1 cellular context compared by ENCODE assay signal in genomic region chr9:131078427-131079366, GRCh38.
TF ChIP-seq lines count a peak whose summit lies in the region.

No MANE protein-coding gene starts in this region.

TF ChIP-seq in HepG2, 621 proteins besides CTCF, POLR2A, EP300 and RAD21 (continued from another document and continues in another):
- no peak for TF ChIP-seq ZNF451 (CRISPR knock-in tag; IDR thresholded peaks at IDR 0.05)
- TF ChIP-seq, protein P1, sequence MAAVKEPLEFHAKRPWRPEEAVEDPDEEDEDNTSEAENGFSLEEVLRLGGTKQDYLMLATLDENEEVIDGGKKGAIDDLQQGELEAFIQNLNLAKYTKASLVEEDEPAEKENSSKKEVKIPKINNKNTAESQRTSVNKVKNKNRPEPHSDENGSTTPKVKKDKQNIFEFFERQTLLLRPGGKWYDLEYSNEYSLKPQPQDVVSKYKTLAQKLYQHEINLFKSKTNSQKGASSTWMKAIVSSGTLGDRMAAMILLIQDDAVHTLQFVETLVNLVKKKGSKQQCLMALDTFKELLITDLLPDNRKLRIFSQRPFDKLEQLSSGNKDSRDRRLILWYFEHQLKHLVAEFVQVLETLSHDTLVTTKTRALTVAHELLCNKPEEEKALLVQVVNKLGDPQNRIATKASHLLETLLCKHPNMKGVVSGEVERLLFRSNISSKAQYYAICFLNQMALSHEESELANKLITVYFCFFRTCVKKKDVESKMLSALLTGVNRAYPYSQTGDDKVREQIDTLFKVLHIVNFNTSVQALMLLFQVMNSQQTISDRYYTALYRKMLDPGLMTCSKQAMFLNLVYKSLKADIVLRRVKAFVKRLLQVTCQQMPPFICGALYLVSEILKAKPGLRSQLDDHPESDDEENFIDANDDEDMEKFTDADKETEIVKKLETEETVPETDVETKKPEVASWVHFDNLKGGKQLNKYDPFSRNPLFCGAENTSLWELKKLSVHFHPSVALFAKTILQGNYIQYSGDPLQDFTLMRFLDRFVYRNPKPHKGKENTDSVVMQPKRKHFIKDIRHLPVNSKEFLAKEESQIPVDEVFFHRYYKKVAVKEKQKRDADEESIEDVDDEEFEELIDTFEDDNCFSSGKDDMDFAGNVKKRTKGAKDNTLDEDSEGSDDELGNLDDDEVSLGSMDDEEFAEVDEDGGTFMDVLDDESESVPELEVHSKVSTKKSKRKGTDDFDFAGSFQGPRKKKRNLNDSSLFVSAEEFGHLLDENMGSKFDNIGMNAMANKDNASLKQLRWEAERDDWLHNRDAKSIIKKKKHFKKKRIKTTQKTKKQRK (IDR thresholded peaks at IDR 0.05; ENCODE audit: low read length), result no peak
- no peak for TF ChIP-seq JUN (CRISPR knock-in tag; IDR thresholded peaks at IDR 0.05)
- no peak for TF ChIP-seq GFI1 (CRISPR knock-in tag; IDR thresholded peaks at IDR 0.05; ENCODE audit: borderline replicate concordance)
- TF ChIP-seq HNRNPUL1 (IDR thresholded peaks at IDR 0.05; ENCODE audit: low read depth, low read length), result no peak
- no peak; the same call in 1 of the 2 replicates for TF ChIP-seq TBX2 (CRISPR knock-in tag; IDR thresholded peaks at IDR 0.05; ENCODE audit: borderline replicate concordance)
- TF ChIP-seq MYC (CRISPR knock-in tag; IDR thresholded peaks at IDR 0.05; ENCODE audit: borderline replicate concordance), result peak; percentile 67; the same call in 1 of the 2 replicates
- TF ChIP-seq DPF2 (CRISPR knock-in tag; IDR thresholded peaks at IDR 0.05; ENCODE audit: borderline replicate concordance, low read depth), result no peak
- TF ChIP-seq ZFP36 (IDR thresholded peaks at IDR 0.05; ENCODE audit: borderline replicate concordance, low read depth, low read length, partially characterized antibody), result no peak
- no peak for TF ChIP-seq ZNF30 (CRISPR knock-in tag; IDR thresholded peaks at IDR 0.05)
- TF ChIP-seq ZNF10 (CRISPR knock-in tag; IDR thresholded peaks at IDR 0.05; ENCODE audit: borderline replicate concordance, low read depth), result no peak
- TF ChIP-seq, protein P2, sequence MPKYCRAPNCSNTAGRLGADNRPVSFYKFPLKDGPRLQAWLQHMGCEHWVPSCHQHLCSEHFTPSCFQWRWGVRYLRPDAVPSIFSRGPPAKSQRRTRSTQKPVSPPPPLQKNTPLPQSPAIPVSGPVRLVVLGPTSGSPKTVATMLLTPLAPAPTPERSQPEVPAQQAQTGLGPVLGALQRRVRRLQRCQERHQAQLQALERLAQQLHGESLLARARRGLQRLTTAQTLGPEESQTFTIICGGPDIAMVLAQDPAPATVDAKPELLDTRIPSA (CRISPR knock-in tag; IDR thresholded peaks at IDR 0.05; ENCODE audit: borderline replicate concordance), result no peak
- no peak for TF ChIP-seq SAP130 (CRISPR knock-in tag; IDR thresholded peaks at IDR 0.05; ENCODE audit: low read depth)
- no peak for TF ChIP-seq ZNF761 (CRISPR knock-in tag; conservative IDR thresholded peaks at IDR 0.05)
- no peak for TF ChIP-seq PLRG1 (conservative IDR thresholded peaks at IDR 0.05)
- TF ChIP-seq CBFB (CRISPR knock-in tag; IDR thresholded peaks at IDR 0.05), result 0 out of 2 replicates have a peak, but pooled peaks have one; percentile 24
- no peak for TF ChIP-seq GRHL1 (CRISPR knock-in tag; conservative IDR thresholded peaks at IDR 0.05)
- TF ChIP-seq, protein P3, sequence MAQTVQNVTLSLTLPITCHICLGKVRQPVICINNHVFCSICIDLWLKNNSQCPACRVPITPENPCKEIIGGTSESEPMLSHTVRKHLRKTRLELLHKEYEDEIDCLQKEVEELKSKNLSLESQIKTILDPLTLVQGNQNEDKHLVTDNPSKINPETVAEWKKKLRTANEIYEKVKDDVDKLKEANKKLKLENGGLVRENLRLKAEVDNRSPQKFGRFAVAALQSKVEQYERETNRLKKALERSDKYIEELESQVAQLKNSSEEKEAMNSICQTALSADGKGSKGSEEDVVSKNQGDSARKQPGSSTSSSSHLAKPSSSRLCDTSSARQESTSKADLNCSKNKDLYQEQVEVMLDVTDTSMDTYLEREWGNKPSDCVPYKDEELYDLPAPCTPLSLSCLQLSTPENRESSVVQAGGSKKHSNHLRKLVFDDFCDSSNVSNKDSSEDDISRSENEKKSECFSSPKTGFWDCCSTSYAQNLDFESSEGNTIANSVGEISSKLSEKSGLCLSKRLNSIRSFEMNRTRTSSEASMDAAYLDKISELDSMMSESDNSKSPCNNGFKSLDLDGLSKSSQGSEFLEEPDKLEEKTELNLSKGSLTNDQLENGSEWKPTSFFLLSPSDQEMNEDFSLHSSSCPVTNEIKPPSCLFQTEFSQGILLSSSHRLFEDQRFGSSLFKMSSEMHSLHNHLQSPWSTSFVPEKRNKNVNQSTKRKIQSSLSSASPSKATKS (CRISPR knock-in tag; IDR thresholded peaks at IDR 0.05), result no peak
- TF ChIP-seq PAWR (CRISPR knock-in tag; IDR thresholded peaks at IDR 0.05; ENCODE audit: borderline replicate concordance), result no peak
- TF ChIP-seq NFKBIZ (CRISPR knock-in tag; IDR thresholded peaks at IDR 0.05), result no peak
- no peak for TF ChIP-seq FIP1L1 (IDR thresholded peaks at IDR 0.05; ENCODE audit: borderline replicate concordance, insufficient read depth, low read depth, low read length)
- TF ChIP-seq ZBTB14 (CRISPR knock-in tag; IDR thresholded peaks at IDR 0.05), result no peak
- TF ChIP-seq ZNF160 (CRISPR knock-in tag; IDR thresholded peaks at IDR 0.05), result no peak
- TF ChIP-seq POLR2AphosphoS5 (IDR thresholded peaks at IDR 0.05; ENCODE audit: low read depth, low read length), result no peak
- TF ChIP-seq, protein P4, sequence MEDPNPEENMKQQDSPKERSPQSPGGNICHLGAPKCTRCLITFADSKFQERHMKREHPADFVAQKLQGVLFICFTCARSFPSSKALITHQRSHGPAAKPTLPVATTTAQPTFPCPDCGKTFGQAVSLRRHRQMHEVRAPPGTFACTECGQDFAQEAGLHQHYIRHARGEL (CRISPR knock-in tag; IDR thresholded peaks at IDR 0.05), result no peak
- no peak for TF ChIP-seq NR3C1 (CRISPR knock-in tag; IDR thresholded peaks at IDR 0.05)
- TF ChIP-seq, protein P5, sequence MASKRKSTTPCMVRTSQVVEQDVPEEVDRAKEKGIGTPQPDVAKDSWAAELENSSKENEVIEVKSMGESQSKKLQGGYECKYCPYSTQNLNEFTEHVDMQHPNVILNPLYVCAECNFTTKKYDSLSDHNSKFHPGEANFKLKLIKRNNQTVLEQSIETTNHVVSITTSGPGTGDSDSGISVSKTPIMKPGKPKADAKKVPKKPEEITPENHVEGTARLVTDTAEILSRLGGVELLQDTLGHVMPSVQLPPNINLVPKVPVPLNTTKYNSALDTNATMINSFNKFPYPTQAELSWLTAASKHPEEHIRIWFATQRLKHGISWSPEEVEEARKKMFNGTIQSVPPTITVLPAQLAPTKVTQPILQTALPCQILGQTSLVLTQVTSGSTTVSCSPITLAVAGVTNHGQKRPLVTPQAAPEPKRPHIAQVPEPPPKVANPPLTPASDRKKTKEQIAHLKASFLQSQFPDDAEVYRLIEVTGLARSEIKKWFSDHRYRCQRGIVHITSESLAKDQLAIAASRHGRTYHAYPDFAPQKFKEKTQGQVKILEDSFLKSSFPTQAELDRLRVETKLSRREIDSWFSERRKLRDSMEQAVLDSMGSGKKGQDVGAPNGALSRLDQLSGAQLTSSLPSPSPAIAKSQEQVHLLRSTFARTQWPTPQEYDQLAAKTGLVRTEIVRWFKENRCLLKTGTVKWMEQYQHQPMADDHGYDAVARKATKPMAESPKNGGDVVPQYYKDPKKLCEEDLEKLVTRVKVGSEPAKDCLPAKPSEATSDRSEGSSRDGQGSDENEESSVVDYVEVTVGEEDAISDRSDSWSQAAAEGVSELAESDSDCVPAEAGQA (IDR thresholded peaks at IDR 0.05; ENCODE audit: low read depth), result no peak
- TF ChIP-seq, protein P5 (CRISPR knock-in tag; IDR thresholded peaks at IDR 0.05; ENCODE audit: borderline replicate concordance), result no peak
- no peak; the same call in 1 of the 2 replicates for TF ChIP-seq HIVEP1 (CRISPR knock-in tag; IDR thresholded peaks at IDR 0.05)
- TF ChIP-seq ZNF276 (CRISPR knock-in tag; IDR thresholded peaks at IDR 0.05; ENCODE audit: low read depth), result no peak
- no peak for TF ChIP-seq SP5 (CRISPR knock-in tag; IDR thresholded peaks at IDR 0.05; ENCODE audit: borderline replicate concordance, low read depth)
- no peak for TF ChIP-seq MIER2 (CRISPR knock-in tag; IDR thresholded peaks at IDR 0.05)
- no peak for TF ChIP-seq NFYC (CRISPR knock-in tag; IDR thresholded peaks at IDR 0.05)
- TF ChIP-seq JUNB (CRISPR knock-in tag; IDR thresholded peaks at IDR 0.05; ENCODE audit: borderline replicate concordance), result no peak
- TF ChIP-seq RFX5 (IDR thresholded peaks at IDR 0.05; ENCODE audit: low read depth, low read length), result no peak
- TF ChIP-seq ZNF317 (CRISPR knock-in tag; IDR thresholded peaks at IDR 0.05), result no peak
- TF ChIP-seq, protein P6, sequence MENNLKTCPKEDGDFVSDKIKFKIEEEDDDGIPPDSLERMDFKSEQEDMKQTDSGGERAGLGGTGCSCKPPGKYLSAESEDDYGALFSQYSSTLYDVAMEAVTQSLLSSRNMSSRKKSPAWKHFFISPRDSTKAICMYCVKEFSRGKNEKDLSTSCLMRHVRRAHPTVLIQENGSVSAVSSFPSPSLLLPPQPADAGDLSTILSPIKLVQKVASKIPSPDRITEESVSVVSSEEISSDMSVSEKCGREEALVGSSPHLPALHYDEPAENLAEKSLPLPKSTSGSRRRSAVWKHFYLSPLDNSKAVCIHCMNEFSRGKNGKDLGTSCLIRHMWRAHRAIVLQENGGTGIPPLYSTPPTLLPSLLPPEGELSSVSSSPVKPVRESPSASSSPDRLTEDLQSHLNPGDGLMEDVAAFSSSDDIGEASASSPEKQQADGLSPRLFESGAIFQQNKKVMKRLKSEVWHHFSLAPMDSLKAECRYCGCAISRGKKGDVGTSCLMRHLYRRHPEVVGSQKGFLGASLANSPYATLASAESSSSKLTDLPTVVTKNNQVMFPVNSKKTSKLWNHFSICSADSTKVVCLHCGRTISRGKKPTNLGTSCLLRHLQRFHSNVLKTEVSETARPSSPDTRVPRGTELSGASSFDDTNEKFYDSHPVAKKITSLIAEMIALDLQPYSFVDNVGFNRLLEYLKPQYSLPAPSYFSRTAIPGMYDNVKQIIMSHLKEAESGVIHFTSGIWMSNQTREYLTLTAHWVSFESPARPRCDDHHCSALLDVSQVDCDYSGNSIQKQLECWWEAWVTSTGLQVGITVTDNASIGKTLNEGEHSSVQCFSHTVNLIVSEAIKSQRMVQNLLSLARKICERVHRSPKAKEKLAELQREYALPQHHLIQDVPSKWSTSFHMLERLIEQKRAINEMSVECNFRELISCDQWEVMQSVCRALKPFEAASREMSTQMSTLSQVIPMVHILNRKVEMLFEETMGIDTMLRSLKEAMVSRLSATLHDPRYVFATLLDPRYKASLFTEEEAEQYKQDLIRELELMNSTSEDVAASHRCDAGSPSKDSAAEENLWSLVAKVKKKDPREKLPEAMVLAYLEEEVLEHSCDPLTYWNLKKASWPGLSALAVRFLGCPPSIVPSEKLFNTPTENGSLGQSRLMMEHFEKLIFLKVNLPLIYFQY (CRISPR knock-in tag; IDR thresholded peaks at IDR 0.05; ENCODE audit: borderline replicate concordance), result no peak
- TF ChIP-seq AKAP8 (CRISPR knock-in tag; IDR thresholded peaks at IDR 0.05), result no peak
- TF ChIP-seq ZNF557 (CRISPR knock-in tag; IDR thresholded peaks at IDR 0.05), result no peak
- TF ChIP-seq CEBPB (IDR thresholded peaks at IDR 0.05; ENCODE audit: borderline replicate concordance, low read depth, low read length), result 0 out of 2 replicates have a peak, but pooled peaks have one; percentile 43
